In the genomic region with DNA sequence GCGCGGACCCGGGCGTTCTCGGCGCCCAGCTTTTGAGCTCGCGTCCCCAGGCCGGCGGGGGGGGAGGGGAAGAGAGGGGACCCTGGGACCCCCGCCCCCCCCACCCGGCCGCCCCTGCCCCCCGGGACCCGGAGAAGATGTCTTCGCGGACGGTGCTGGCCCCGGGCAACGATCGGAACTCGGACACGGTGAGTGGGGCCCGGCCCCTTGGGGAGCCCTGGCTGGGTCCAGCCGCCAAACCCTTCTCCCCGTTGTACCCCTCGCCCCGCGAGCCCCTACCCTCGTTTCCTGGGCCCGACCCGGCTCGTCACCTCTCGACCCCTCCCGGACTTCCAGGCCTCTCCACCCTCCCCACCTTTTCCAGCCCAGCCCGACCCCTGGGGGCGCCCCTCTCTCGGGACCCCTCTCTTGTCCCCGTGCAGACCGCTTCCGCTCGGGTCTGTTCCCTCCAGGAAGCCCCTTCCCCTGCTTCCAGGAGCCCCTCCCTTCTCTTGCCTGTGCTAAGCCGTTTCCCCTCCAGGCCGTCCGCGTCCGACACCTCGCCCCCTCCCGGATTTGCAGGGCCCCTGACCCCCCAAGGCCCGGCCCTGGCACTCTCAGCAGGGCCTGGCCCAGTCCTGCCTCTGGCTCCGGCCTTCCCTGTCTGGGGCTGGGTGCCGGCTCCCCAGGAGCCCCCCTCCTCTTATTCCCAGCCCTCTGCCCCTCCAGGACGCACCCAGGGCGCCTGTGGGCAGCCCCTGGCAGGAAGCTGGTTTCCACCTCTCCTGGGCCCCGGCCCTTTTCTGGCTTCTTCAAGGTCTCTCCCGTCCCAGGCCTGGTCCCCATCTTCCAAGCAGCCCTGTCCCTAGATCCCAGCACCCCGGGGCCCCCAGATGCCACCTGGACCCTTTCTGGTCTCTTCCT, we compare ENCODE assay signal across 1 cellular context.
TF ChIP-seq lines count a peak whose summit lies in the region.

No MANE protein-coding gene starts in this region.

TF ChIP-seq in HEK293, 187 proteins besides CTCF, POLR2A, EP300 and RAD21 (continued from another document):
- TF ChIP-seq SP7 (tag by site-specific recombination; IDR thresholded peaks at IDR 0.05) = 0 out of 2 replicates have a peak, but pooled peaks have one; percentile 15
- TF ChIP-seq ZNF302 (tag by site-specific recombination; IDR thresholded peaks at IDR 0.05; ENCODE audit: low read depth) = no peak
- TF ChIP-seq ZNF19 (tag by site-specific recombination; IDR thresholded peaks at IDR 0.05; ENCODE audit: low read depth) = no peak
- TF ChIP-seq ZFP69B (tag by site-specific recombination; IDR thresholded peaks at IDR 0.05) = peak; percentile 23; the same call in 1 of the 2 replicates
- TF ChIP-seq ZXDB (tag by site-specific recombination; IDR thresholded peaks at IDR 0.05) = 0 out of 2 replicates have a peak, but pooled peaks have one; percentile 26
- TF ChIP-seq, protein P1, sequence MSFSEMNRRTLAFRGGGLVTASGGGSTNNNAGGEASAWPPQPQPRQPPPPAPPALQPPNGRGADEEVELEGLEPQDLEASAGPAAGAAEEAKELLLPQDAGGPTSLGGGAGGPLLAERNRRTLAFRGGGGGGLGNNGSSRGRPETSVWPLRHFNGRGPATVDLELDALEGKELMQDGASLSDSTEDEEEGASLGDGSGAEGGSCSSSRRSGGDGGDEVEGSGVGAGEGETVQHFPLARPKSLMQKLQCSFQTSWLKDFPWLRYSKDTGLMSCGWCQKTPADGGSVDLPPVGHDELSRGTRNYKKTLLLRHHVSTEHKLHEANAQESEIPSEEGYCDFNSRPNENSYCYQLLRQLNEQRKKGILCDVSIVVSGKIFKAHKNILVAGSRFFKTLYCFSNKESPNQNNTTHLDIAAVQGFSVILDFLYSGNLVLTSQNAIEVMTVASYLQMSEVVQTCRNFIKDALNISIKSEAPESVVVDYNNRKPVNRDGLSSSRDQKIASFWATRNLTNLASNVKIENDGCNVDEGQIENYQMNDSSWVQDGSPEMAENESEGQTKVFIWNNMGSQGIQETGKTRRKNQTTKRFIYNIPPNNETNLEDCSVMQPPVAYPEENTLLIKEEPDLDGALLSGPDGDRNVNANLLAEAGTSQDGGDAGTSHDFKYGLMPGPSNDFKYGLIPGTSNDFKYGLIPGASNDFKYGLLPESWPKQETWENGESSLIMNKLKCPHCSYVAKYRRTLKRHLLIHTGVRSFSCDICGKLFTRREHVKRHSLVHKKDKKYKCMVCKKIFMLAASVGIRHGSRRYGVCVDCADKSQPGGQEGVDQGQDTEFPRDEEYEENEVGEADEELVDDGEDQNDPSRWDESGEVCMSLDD (tag by site-specific recombination; IDR thresholded peaks at IDR 0.05) = peak; percentile 84
- no peak for TF ChIP-seq ZNF174 (tag by site-specific recombination; IDR thresholded peaks at IDR 0.05)
- TF ChIP-seq PATZ1 (tag by site-specific recombination; IDR thresholded peaks at IDR 0.05) = peak; percentile 92
- TF ChIP-seq HOXD13 (CRISPR knock-in tag; IDR thresholded peaks at IDR 0.05; ENCODE audit: borderline replicate concordance) = no peak
- no peak for TF ChIP-seq ZNF654 (tag by site-specific recombination; IDR thresholded peaks at IDR 0.05; ENCODE audit: low read depth)
- no peak for TF ChIP-seq ZNF624 (tag by site-specific recombination; IDR thresholded peaks at IDR 0.05)
- no peak for TF ChIP-seq ZSCAN16 (tag by site-specific recombination; IDR thresholded peaks at IDR 0.05)
- TF ChIP-seq MYNN (tag by site-specific recombination; IDR thresholded peaks at IDR 0.05; ENCODE audit: borderline replicate concordance) = no peak
- TF ChIP-seq ZNF423 (tag by site-specific recombination; IDR thresholded peaks at IDR 0.05) = no peak
- peak; percentile 92 for TF ChIP-seq GLIS1 (tag by site-specific recombination; IDR thresholded peaks at IDR 0.05)
- no peak for TF ChIP-seq ZNF785 (tag by site-specific recombination; IDR thresholded peaks at IDR 0.05)
- TF ChIP-seq ZNF488 (tag by site-specific recombination; IDR thresholded peaks at IDR 0.05) = no peak
- peak; percentile 67; the same call in 1 of the 2 replicates for TF ChIP-seq BCL11A (tag by site-specific recombination; IDR thresholded peaks at IDR 0.05; ENCODE audit: low read depth)
- TF ChIP-seq ZNF660 (tag by site-specific recombination; IDR thresholded peaks at IDR 0.05) = no peak
- TF ChIP-seq ZNF677 (tag by site-specific recombination; IDR thresholded peaks at IDR 0.05) = no peak
- no peak for TF ChIP-seq ZNF223 (tag by site-specific recombination; IDR thresholded peaks at IDR 0.05)
- TF ChIP-seq OVOL3 (tag by site-specific recombination; IDR thresholded peaks at IDR 0.05) = no peak
- TF ChIP-seq ZBTB20 (tag by site-specific recombination; IDR thresholded peaks at IDR 0.05) = peak; percentile 79
- no peak for TF ChIP-seq KLF16 (tag by site-specific recombination; IDR thresholded peaks at IDR 0.05)
- TF ChIP-seq, protein P2, sequence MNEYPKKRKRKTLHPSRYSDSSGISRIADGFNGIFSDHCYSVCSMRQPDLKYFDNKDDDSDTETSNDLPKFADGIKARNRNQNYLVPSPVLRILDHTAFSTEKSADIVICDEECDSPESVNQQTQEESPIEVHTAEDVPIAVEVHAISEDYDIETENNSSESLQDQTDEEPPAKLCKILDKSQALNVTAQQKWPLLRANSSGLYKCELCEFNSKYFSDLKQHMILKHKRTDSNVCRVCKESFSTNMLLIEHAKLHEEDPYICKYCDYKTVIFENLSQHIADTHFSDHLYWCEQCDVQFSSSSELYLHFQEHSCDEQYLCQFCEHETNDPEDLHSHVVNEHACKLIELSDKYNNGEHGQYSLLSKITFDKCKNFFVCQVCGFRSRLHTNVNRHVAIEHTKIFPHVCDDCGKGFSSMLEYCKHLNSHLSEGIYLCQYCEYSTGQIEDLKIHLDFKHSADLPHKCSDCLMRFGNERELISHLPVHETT (tag by site-specific recombination; IDR thresholded peaks at IDR 0.05) = no peak
- no peak for TF ChIP-seq ZNF292 (tag by site-specific recombination; IDR thresholded peaks at IDR 0.05; ENCODE audit: borderline replicate concordance, low read depth)
- peak; percentile 78; the same call in 1 of the 2 replicates for TF ChIP-seq BCL11B (tag by site-specific recombination; IDR thresholded peaks at IDR 0.05; ENCODE audit: low read depth)
- TF ChIP-seq ZNF426 (tag by site-specific recombination; IDR thresholded peaks at IDR 0.05) = no peak
